Comparison of ENCODE assay signal across 8 cellular contexts in the genomic region with DNA sequence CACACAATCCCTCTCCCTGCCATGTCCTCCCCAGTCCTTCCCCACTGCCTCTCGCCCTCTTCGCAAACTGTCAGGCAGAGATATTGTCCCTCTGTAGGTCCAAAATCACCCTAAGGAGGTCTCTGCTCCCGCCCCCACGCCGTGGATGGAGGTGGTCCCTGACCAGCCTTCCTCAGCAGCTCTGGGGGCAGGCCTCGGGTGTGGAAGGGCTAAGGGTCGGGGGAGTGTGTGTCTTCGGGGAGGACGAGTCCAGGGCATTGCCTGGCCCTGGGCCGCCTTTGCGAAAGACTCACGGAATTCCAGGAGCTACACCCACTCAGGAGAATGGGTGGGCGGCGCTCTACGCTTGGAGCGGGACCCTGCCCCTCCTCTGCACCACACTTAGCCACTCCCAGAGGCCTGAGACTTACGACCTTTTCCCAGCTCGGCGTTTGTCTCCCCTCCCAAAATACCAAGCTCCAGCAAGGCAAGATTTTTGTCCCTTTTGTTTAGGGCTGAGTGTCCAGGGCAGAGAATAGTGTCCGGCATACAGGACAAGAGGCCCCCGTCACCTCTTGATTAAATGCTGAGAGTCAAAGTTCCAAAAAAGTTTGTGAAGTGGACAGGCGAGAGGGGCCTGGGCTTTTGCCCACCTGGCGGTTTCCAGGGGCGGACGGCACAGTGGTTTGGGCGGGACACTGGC. TPM values are rescaled to one million over a fixed set of nuclear protein-coding genes. Genes with fewer than 3 reads are reported as not detected.
DNase-seq lines count a peak whose midpoint lies in the region; ATAC-seq, FAIRE-seq and TF ChIP-seq lines count a peak whose summit lies in the region.

No MANE protein-coding gene starts in this region.

- FAIRE-seq in pancreas (lab: Jason Lieb, UNC) = no peak

- peak; percentile 64 for DNase-seq in activated CD8-positive, alpha-beta memory T cell treated with anti-CD3 and anti-CD28 coated beads, Interleukin-2, amount 50 U/mL, for 48 hours
- DNase-seq in activated CD8-positive, alpha-beta memory T cell treated with anti-CD3 and anti-CD28 coated beads, Interleukin-2, amount 50 U/mL, for 4 hours = no peak
- DNase-seq in activated B cell treated with CpG ODN at 0.5 μM for 24 hours (no peak), Right ventricle myocardium superior (peak; percentile 79), pancreas (peak in 5 of 6 donors; percentile 16 to 71 (median 33)), hippocampal formation (lab: John Stamatoyannopoulos, UW) (no peak), dedifferentiated amniotic fluid mesenchymal stem cell (ENCODE audit: extremely low spot score) (no peak)

- H3K27ac ChIP-seq in pancreas = peak overlapping the region in 1 of 4 donors; percentile 77

- ATAC-seq in activated B cell treated with CpG ODN at 0.5 μM for 24 hours (ENCODE audit: low read depth) (no peak), Right ventricle myocardium superior (ENCODE audit: poor library complexity) (peak; percentile 67), pancreas (peak; percentile 38 to 59 (median 51)), GM18498 (IDR thresholded peaks at IDR 0.05; ENCODE audit: unreplicated experiment) (no peak)

- no peaks in the 10 kb centered on the region for H3K4me1 ChIP-seq in pancreas

- H3K36me3 Mint-ChIP-seq in activated B cell treated with CpG ODN at 0.5 μM for 24 hours (ENCODE audit: low read depth) = no peaks in the 10 kb centered on the region

- H3K36me3 ChIP-seq in pancreas = no peaks in the 10 kb centered on the region

- intact Hi-C loops in activated B cell treated with CpG ODN at 0.5 μM for 24 hours (cut with micrococcal nuclease) = loop anchor here (5.0 kb wide), 2 partner anchors 154 to 259 kb away; a partner anchor contains a TSS
- intact Hi-C loops in Right ventricle myocardium superior (cut with DNase I) = no loop called here
- intact Hi-C loops in pancreas (cut with DNase I) = no loop called here

- peaks cover 15% of the 10 kb centered on the region for H3K4me1 Mint-ChIP-seq in activated B cell treated with CpG ODN at 0.5 μM for 24 hours

- TF ChIP-seq CTCF in activated B cell treated with CpG ODN at 0.5 μM for 24 hours (IDR thresholded peaks at IDR 0.05) = no peak
- no peak for TF ChIP-seq CTCF in pancreas (IDR thresholded peaks at IDR 0.05)

- H3K27me3 ChIP-seq in pancreas = no peaks in the 10 kb centered on the region

- H3K27me3 Mint-ChIP-seq in activated B cell treated with CpG ODN at 0.5 μM for 24 hours = peaks cover 37% of the 10 kb centered on the region

- peak overlapping the region; percentile 59 to 84 (median 69) for H3K4me3 ChIP-seq in pancreas

- H3K9me3 ChIP-seq in pancreas = no peaks in the 10 kb centered on the region

- H3K4me3 Mint-ChIP-seq in activated B cell treated with CpG ODN at 0.5 μM for 24 hours = peak overlapping the region; percentile 77

- H3K27ac Mint-ChIP-seq in activated B cell treated with CpG ODN at 0.5 μM for 24 hours = no peak overlapping the region

- 27 to 33% methylated on average over 26 of the region's 26 CpGs for WGBS in pancreas, 2 donors

- POLR2A ChIA-PET in activated B cell treated with CpG ODN at 0.5 μM for 24 hours (lab: Charles Lee) = interaction anchor here (0.5 kb wide), 1 partner anchor 765 kb away, joined by 3 read pairs; no protein-coding TSS in a partner anchor

- CTCF ChIA-PET in activated B cell treated with CpG ODN at 0.5 μM for 24 hours (lab: Charles Lee) = no interaction called here

- no peaks in the 10 kb centered on the region for H3K9me3 Mint-ChIP-seq in activated B cell treated with CpG ODN at 0.5 μM for 24 hours

RNA-seq across cellular contexts. Expression of a gene that starts 0.9 kb away (rescaled TPM):
- total RNA-seq in activated B cell treated with CpG ODN at 0.5 μM for 24 hours (0.32 TPM in 1 of 2 replicates, not detected in the other), Right ventricle myocardium superior (8.3 TPM), pancreas (10 to 100 TPM in 1 of 6 donors, 1 to 10 TPM in 5; 2.6 to 17.8 (median 6.0) TPM)
- polyA plus RNA-seq in pancreas = 1 to 10 TPM; 4.0 to 5.0 TPM

Comparison
In these comparisons a context has a peak if more than half of its experiments do, and no peak if none do; other contexts are left out.
1. DNase-seq: peak in activated CD8-positive, alpha-beta memory T cell treated with anti-CD3 and anti-CD28 coated beads, Interleukin-2, amount 50 U/mL, for 48 hours (single experiment), Right ventricle myocardium superior (single experiment) and pancreas (5 of 6); none in activated CD8-positive, alpha-beta memory T cell treated with anti-CD3 and anti-CD28 coated beads, Interleukin-2, amount 50 U/mL, for 4 hours (single experiment), activated B cell treated with CpG ODN at 0.5 μM for 24 hours (single experiment), hippocampal formation (0 of 2) and dedifferentiated amniotic fluid mesenchymal stem cell (single experiment).
2. ATAC-seq: peak in Right ventricle myocardium superior (single experiment) and pancreas (4 of 4); none in activated B cell treated with CpG ODN at 0.5 μM for 24 hours (single experiment) and GM18498 (single experiment).